9 cellular contexts compared by ENCODE assay signal in the genomic region with DNA sequence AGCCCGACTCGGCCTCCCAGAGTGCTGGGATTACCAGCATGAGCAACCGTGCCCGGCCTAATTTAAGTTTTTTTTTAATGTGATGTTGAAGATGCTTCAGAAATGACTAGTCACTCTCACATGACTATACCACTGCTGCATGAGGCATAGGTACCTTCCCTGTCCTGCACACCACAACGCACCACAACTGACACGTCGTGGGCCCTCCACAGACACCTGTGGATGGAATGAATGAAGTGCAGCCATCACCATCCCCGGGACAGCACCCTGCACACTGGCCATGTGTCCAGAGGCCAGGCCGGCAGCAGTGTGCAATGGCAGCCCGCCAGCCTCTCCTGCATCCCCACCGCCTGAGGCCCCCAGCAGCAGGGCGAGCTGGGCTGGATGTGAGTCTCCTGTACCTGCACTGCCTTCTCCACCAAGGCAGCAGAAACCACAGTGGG.
DNase-seq lines count a peak whose midpoint lies in the region; ATAC-seq lines count a peak whose summit lies in the region.
"Had no signal": no experiment of that assay in that cellular context is flagged by ENCODE, and none has a peak within 500 bp of the region (broad histone marks: within the 10 kb centered on the region; RNA-seq: fewer than 3 reads in every experiment).

No MANE protein-coding gene starts in this region.

- H3K27me3 Mint-ChIP-seq in T-helper 2 cell treated with Interferon-gamma antibody and Interleukin-4, amounts not matched to agents 5 μg/mL and 100 μg/mL, for 36 hours (ENCODE audit: low read depth): no peaks in the 10 kb centered on the region

- no peak overlapping the region for H3K27ac Mint-ChIP-seq in T-helper 2 cell treated with Interferon-gamma antibody and Interleukin-4, amounts not matched to agents 5 μg/mL and 100 μg/mL, for 36 hours

- peaks cover 46% of the 10 kb centered on the region for H3K36me3 Mint-ChIP-seq in T-helper 2 cell treated with Interferon-gamma antibody and Interleukin-4, amounts not matched to agents 5 μg/mL and 100 μg/mL, for 36 hours (ENCODE audit: low read depth)

- DNase-seq in activated CD4-positive, alpha-beta T cell treated with anti-CD3 and anti-CD28 coated beads for 24 hours (ENCODE audit: low read depth in 2 of 2): peak; percentile 29 to 35
- DNase-seq in activated CD4-positive, alpha-beta T cell treated with anti-CD3 and anti-CD28 coated beads for 4 hours: no peak
- DNase-seq in T-helper 2 cell treated with Interferon-gamma antibody and Interleukin-4, amounts not matched to agents 5 μg/mL and 100 μg/mL, for 36 hours (ENCODE audit: low spot score): peak; percentile 44
- peak; percentile 73 for DNase-seq in stimulated activated CD8-positive, alpha-beta memory T cell treated with anti-CD3 and anti-CD28 coated beads, Interleukin-4, amount 100 ng/mL, for 48 hours
- DNase-seq in NCI-H1417 (lab: John Stamatoyannopoulos, UW) (no peak), KG1 (lab: John Stamatoyannopoulos, UW) (no peak), NCI-H2081 (lab: John Stamatoyannopoulos, UW) (no peak)
- DNase-seq: NCI-H524 treated with DMSO at 0.1 percent for 48 hours had no signal

- no peak overlapping the region for H3K4me3 Mint-ChIP-seq in T-helper 2 cell treated with Interferon-gamma antibody and Interleukin-4, amounts not matched to agents 5 μg/mL and 100 μg/mL, for 36 hours

- H3K4me1 Mint-ChIP-seq in T-helper 2 cell treated with Interferon-gamma antibody and Interleukin-4, amounts not matched to agents 5 μg/mL and 100 μg/mL, for 36 hours (ENCODE audit: low read depth): peaks cover 25% of the 10 kb centered on the region

- peak; percentile 66 for ATAC-seq in HG02870 (IDR thresholded peaks at IDR 0.05; ENCODE audit: unreplicated experiment)

- H3K9me3 Mint-ChIP-seq in T-helper 2 cell treated with Interferon-gamma antibody and Interleukin-4, amounts not matched to agents 5 μg/mL and 100 μg/mL, for 36 hours: no peaks in the 10 kb centered on the region

Comparison
In these comparisons a context has a peak if more than half of its experiments do, and no peak if none do; other contexts are left out.
1. DNase-seq: peak in activated CD4-positive, alpha-beta T cell treated with anti-CD3 and anti-CD28 coated beads for 24 hours (2 of 2), T-helper 2 cell treated with Interferon-gamma antibody and Interleukin-4, amounts not matched to agents 5 μg/mL and 100 μg/mL, for 36 hours (single experiment) and stimulated activated CD8-positive, alpha-beta memory T cell treated with anti-CD3 and anti-CD28 coated beads, Interleukin-4, amount 100 ng/mL, for 48 hours (single experiment); none in activated CD4-positive, alpha-beta T cell treated with anti-CD3 and anti-CD28 coated beads for 4 hours (0 of 2), NCI-H1417 (0 of 3), KG1 (single experiment) and NCI-H2081 (0 of 2).